19 cellular contexts compared by ENCODE assay signal in the genomic region with DNA sequence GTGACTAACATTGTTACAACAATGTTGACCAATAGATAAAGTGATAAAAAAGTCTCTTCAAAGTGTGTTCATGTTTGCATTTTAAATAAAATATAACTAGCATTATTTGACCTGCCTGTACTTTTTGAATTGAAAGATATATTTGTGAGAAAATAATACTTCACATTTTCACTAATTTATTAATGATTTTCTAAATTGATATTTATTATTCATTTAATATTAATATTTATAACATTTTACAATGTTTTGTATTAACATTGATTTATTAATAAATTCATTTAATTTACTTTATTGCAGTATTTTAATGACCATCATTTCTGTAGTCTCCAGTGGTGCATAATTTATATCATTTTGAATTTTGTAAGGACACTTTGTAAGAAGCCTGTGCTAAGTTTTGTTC.
DNase-seq lines count a peak whose midpoint lies in the region; ATAC-seq, FAIRE-seq and TF ChIP-seq lines count a peak whose summit lies in the region.
"Had no signal": no experiment of that assay in that cellular context is flagged by ENCODE, and none has a peak within 500 bp of the region (broad histone marks: within the 10 kb centered on the region; RNA-seq: fewer than 3 reads in every experiment).

No MANE protein-coding gene starts in this region.

- TF ChIP-seq CTCF in pancreas (IDR thresholded peaks at IDR 0.05) = no peak

- FAIRE-seq in G401.6 (lab: Jason Lieb, UNC) = peak; percentile 92
- peak; percentile 85 for FAIRE-seq in RCC 7860 (lab: Jason Lieb, UNC)
- peak; percentile 83 for FAIRE-seq in endometrium (lab: Jason Lieb, UNC)
- peak; percentile 80 for FAIRE-seq in pancreas (lab: Jason Lieb, UNC)
- FAIRE-seq: GM12878, H54, K562 had no signal

- peaks cover 19% of the 10 kb centered on the region for H3K27me3 Mint-ChIP-seq in activated T-cell treated with anti-CD3 and anti-CD28 coated beads, Interleukin-2, amount 50 U/mL, for 72 hours (ENCODE audit: low read depth)

- H3K36me3 ChIP-seq in pancreas = no peaks in the 10 kb centered on the region

- DNase-seq in RCC 7860 (ENCODE audit: low spot score) (no peak), pancreas (no peak)
- DNase-seq in activated T-cell treated with anti-CD3 and anti-CD28 coated beads, Interleukin-2, amount 50 U/mL, for 72 hours = no peak
- DNase-seq: AML-193; Calu3; CD4-positive, alpha-beta T cell; DMS79 treated with DMSO at 0.1 percent for 48 hours; HCEC 1CT; HFFc6 had no signal

- H3K9me3 ChIP-seq in pancreas = no peaks in the 10 kb centered on the region

- no peak overlapping the region for H3K4me3 ChIP-seq in pancreas
- H3K4me3 ChIP-seq: GM12878, GM23338, K562 had no signal

- no peak overlapping the region for H3K27ac Mint-ChIP-seq in activated T-cell treated with anti-CD3 and anti-CD28 coated beads, Interleukin-2, amount 50 U/mL, for 72 hours
- H3K27ac Mint-ChIP-seq: CD4-positive, alpha-beta T cell had no signal

- no peaks in the 10 kb centered on the region for H3K4me1 ChIP-seq in pancreas

- ATAC-seq in pancreas (no peak), HG03439 (IDR thresholded peaks at IDR 0.05; ENCODE audit: unreplicated experiment) (no peak), GM18519 (IDR thresholded peaks at IDR 0.05; ENCODE audit: low FRiP score, unreplicated experiment) (no peak), HG02571 (IDR thresholded peaks at IDR 0.05; ENCODE audit: unreplicated experiment) (no peak)
- no peak for ATAC-seq in activated T-cell treated with anti-CD3 and anti-CD28 coated beads, Interleukin-2, amount 50 U/mL, for 72 hours (replicated peaks in 1 of 2)
- ATAC-seq: GM23338, K562 had no signal

- no peaks in the 10 kb centered on the region for H3K27me3 ChIP-seq in pancreas

- H3K36me3 Mint-ChIP-seq in activated T-cell treated with anti-CD3 and anti-CD28 coated beads, Interleukin-2, amount 50 U/mL, for 72 hours (ENCODE audit: insufficient read depth in 2 of 2) = no peaks in the 10 kb centered on the region

- H3K4me3 Mint-ChIP-seq in activated T-cell treated with anti-CD3 and anti-CD28 coated beads, Interleukin-2, amount 50 U/mL, for 72 hours = no peak overlapping the region
- H3K4me3 Mint-ChIP-seq: CD4-positive, alpha-beta T cell; GM23338; HFFc6 had no signal

- H3K9me3 Mint-ChIP-seq in activated T-cell treated with anti-CD3 and anti-CD28 coated beads, Interleukin-2, amount 50 U/mL, for 72 hours = no peaks in the 10 kb centered on the region
- H3K9me3 Mint-ChIP-seq: CD4-positive, alpha-beta T cell; GM23338 had no signal

- H3K4me1 Mint-ChIP-seq in activated T-cell treated with anti-CD3 and anti-CD28 coated beads, Interleukin-2, amount 50 U/mL, for 72 hours (ENCODE audit: low read depth) = peaks cover 7% of the 10 kb centered on the region

- intact Hi-C loops in pancreas (cut with DNase I) = no loop called here

- no peak overlapping the region for H3K27ac ChIP-seq in pancreas
- H3K27ac ChIP-seq: C4-2B had no signal
